ENCODE assay signal across 13 cellular contexts in the genomic region with DNA sequence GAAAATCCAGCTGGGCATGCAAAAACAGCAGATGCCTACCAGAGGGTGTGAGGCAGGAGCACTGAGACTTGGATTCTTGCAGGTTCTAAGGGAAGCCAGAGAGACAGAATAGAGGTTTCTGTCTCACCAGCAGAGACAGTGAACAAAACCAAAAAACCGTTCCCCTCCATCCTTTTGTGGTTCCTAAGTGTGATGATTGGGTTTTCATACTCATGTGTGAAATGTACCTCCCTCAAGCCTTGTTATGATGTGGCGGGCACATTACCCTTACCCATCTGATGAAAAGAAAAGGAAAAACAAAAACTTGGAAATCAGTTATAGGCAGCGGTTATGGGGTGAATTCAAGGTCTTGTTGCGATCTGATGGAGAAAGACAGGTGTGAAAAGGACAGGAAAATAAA.
DNase-seq lines count a peak whose midpoint lies in the region; ATAC-seq and TF ChIP-seq lines count a peak whose summit lies in the region.
"Had no signal": no experiment of that assay in that cellular context is flagged by ENCODE, and none has a peak within 500 bp of the region (broad histone marks: within the 10 kb centered on the region; RNA-seq: fewer than 3 reads in every experiment).

No MANE protein-coding gene starts in this region.

- no peaks in the 10 kb centered on the region for H3K36me3 Mint-ChIP-seq in osteocyte (ENCODE audit: unreplicated experiment)

- no peak for TF ChIP-seq POLR2A in esophagus muscularis mucosa (IDR thresholded peaks at IDR 0.05; ENCODE audit: low read depth)

- H3K27ac Mint-ChIP-seq in osteocyte (ENCODE audit: unreplicated experiment) = no peak overlapping the region
- H3K27ac Mint-ChIP-seq: B cell had no signal

- H3K36me3 ChIP-seq in esophagus muscularis mucosa = no peaks in the 10 kb centered on the region
- H3K36me3 ChIP-seq: BLaER1 treated with 17β-estradiol and CSF1 and Interleukin-3, amounts not matched to agents 10 nM and 100 nM had no signal

- intact Hi-C loops in esophagus muscularis mucosa (cut with DNase I) = no loop called here

- no peak for ATAC-seq in GM21423 (IDR thresholded peaks at IDR 0.05; ENCODE audit: unreplicated experiment)

- no peaks in the 10 kb centered on the region for H3K27me3 ChIP-seq in esophagus muscularis mucosa
- H3K27me3 ChIP-seq: BLaER1 treated with 17β-estradiol and CSF1 and Interleukin-3, amounts not matched to agents 10 nM and 100 nM had no signal

- no peaks in the 10 kb centered on the region for H3K4me1 Mint-ChIP-seq in osteocyte (ENCODE audit: unreplicated experiment)
- H3K4me1 Mint-ChIP-seq: B cell had no signal

- H3K27me3 Mint-ChIP-seq in osteocyte (ENCODE audit: unreplicated experiment) = peaks cover 36% of the 10 kb centered on the region

- H3K4me3 Mint-ChIP-seq in osteocyte (ENCODE audit: unreplicated experiment) = no peak overlapping the region
- H3K4me3 Mint-ChIP-seq: B cell had no signal

- TF ChIP-seq CTCF in esophagus muscularis mucosa (IDR thresholded peaks at IDR 0.05) = no peak
- no peak for TF ChIP-seq CTCF in osteocyte (IDR thresholded peaks at IDR 0.05)
- TF ChIP-seq CTCF in GM20000 (IDR thresholded peaks at IDR 0.05; ENCODE audit: extremely low read depth, missing control alignments) = no peak

- no peak for TF ChIP-seq EP300 in esophagus muscularis mucosa (IDR thresholded peaks at IDR 0.05)

- no peak overlapping the region for H3K27ac ChIP-seq in esophagus muscularis mucosa (replicated peaks in 1 of 4)
- H3K27ac ChIP-seq: BLaER1 treated with 17β-estradiol and CSF1 and Interleukin-3, amounts not matched to agents 10 nM and 100 nM; GM23248; HL-60 had no signal

- no peak overlapping the region for H3K4me3 ChIP-seq in Jurkat, Clone E6-1 (ENCODE audit: low read length)
- H3K4me3 ChIP-seq in esophagus muscularis mucosa = no peak overlapping the region
- H3K4me3 ChIP-seq: BLaER1 treated with 17β-estradiol and CSF1 and Interleukin-3, amounts not matched to agents 10 nM and 100 nM; GM23248 had no signal

- H3K4me1 ChIP-seq in esophagus muscularis mucosa = peaks cover 0 to 4% (median 0%) of the 10 kb centered on the region in 4 donors
- H3K4me1 ChIP-seq: Caco-2 had no signal

- H3K9me3 ChIP-seq in esophagus muscularis mucosa = no peaks in the 10 kb centered on the region
- H3K9me3 ChIP-seq: BLaER1 treated with 17β-estradiol and CSF1 and Interleukin-3, amounts not matched to agents 10 nM and 100 nM; Caco-2 had no signal

- 90% methylated on average over 4 of the region's 4 CpGs for WGBS in esophagus muscularis mucosa

- peak; percentile 27 for DNase-seq in Jurkat, Clone E6-1 (ENCODE audit: low read depth, low spot score)
- DNase-seq in esophagus muscularis mucosa (ENCODE audit: extremely low spot score) (peak; percentile 53), osteocyte (ENCODE audit: extremely low spot score, unreplicated experiment) (peak; percentile 4), activated T-cell treated with anti-CD3 and anti-CD28 coated beads for 4 hours (no peak), GM20000 (ENCODE audit: low spot score) (no peak)
- DNase-seq: Caco-2, GM23248, HCEC 1CT, KBM-7 had no signal

- H3K9me3 Mint-ChIP-seq in osteocyte (ENCODE audit: unreplicated experiment) = no peaks in the 10 kb centered on the region

Comparison
In these comparisons a context has a peak if more than half of its experiments do, and no peak if none do; other contexts are left out.
1. DNase-seq: peak in Jurkat, Clone E6-1 (single experiment), esophagus muscularis mucosa (single experiment) and osteocyte (single experiment); none in activated T-cell treated with anti-CD3 and anti-CD28 coated beads for 4 hours (single experiment) and GM20000 (single experiment).